In the genomic region with DNA sequence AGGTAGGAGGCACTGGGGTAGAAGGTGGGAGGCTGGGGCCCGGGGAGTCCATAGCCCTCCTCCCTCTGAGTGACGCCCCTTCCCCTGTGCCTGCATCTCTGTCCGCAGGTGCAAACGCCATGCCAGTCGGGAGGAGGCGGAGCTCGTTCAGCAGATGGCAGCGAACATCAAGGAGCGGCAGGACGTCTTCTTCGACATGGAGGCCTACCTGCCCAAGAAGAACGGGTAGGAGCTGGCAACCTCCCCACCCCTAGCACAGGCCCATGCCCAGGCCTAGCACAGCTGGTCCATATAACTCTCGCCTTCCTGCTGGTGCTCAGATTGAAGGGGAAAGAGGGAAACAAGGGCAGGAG, we compare ENCODE assay signal across 2 cellular contexts.
TF ChIP-seq lines count a peak whose summit lies in the region.

No MANE protein-coding gene starts in this region.

TF ChIP-seq in GM23338, 12 proteins besides CTCF, POLR2A, EP300 and RAD21:
- no peak for TF ChIP-seq ZNF331 (CRISPR knock-in tag; IDR thresholded peaks at IDR 0.05; ENCODE audit: low read depth)
- no peak for TF ChIP-seq CREB1 (CRISPR knock-in tag; IDR thresholded peaks at IDR 0.05; ENCODE audit: low read depth)
- TF ChIP-seq ZNF114 (CRISPR knock-in tag; IDR thresholded peaks at IDR 0.05), result no peak

TF ChIP-seq in endothelial cell of umbilical vein, 7 proteins besides CTCF, POLR2A, EP300 and RAD21:
- no peak for TF ChIP-seq GATA2 (IDR thresholded peaks at IDR 0.05; ENCODE audit: insufficient read depth, insufficient read length, low read depth, low read length)
- TF ChIP-seq FOS (IDR thresholded peaks at IDR 0.05; ENCODE audit: borderline replicate concordance, insufficient read depth, low read length), result no peak
- TF ChIP-seq, protein P1, sequence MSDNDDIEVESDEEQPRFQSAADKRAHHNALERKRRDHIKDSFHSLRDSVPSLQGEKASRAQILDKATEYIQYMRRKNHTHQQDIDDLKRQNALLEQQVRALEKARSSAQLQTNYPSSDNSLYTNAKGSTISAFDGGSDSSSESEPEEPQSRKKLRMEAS (IDR thresholded peaks at IDR 0.05; ENCODE audit: insufficient read depth, insufficient read length), result no peak
- TF ChIP-seq POLR2AphosphoS5 (IDR thresholded peaks at IDR 0.05; ENCODE audit: insufficient read depth, low read depth, low read length), result no peak
- TF ChIP-seq JUN (IDR thresholded peaks at IDR 0.05; ENCODE audit: borderline replicate concordance, insufficient read depth, insufficient read length, low read depth), result no peak
- TF ChIP-seq MYC (IDR thresholded peaks at IDR 0.05; ENCODE audit: low read depth, low read length), result no peak
- TF ChIP-seq EZH2 (IDR thresholded peaks at IDR 0.05; ENCODE audit: borderline replicate concordance, low read depth, low read length, severe bottlenecking), result no peak
TF ChIP-seq in endothelial cell of umbilical vein: peak in this region for 0.
